Comparison of ENCODE assay signal across 8 cellular contexts in the genomic region with DNA sequence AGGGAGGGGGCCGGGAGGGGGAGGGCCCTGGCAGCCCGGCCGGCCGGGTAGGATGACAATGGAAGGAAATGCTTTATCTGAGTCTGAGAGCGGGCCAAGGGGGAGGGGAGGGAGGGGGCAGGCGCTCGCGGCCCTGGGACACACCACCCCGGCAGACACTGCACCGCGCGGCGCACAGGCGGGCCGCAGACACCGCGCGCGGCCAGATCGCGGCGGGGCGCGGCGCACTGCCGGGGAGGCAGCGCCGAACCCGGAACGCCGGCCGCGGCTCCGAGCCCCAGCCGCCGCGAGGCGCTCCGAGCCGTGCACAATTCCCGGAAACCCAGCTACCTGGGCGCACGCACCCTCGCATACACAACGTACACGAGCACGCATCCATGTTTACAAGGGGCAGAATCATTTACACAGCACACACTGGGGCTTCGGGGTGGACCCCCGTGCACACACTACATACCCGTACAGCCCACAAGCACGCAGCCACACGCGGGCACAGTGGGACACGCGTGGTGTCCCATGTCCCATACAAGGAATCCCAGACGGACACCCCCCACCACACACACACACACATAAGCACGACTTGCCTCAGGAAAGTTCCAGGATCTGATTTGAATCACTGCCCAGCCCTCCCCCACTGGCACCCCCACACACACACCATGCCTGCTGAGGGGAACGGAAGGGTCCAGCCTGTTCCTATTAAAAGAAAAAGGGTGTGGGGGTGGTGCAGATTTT. TPM values are rescaled to one million over a fixed set of nuclear protein-coding genes. Genes with fewer than 3 reads are reported as not detected.
A peak's percentile ranks its signal among the peaks of the same experiment; 100 is the strongest.
DNase-seq lines count a peak whose midpoint lies in the region; ATAC-seq and TF ChIP-seq lines count a peak whose summit lies in the region.

TSS of gene HDAC7 (minus strand) at position 2 of the 729 bp plus-strand sequence. CDS start 118 bp downstream, outside the sequence.

- no peaks in the 10 kb centered on the region for H3K36me3 ChIP-seq in mucosa of descending colon (ENCODE audit: low read depth)

- H3K4me3 ChIP-seq in GM12875 (ENCODE audit: low read depth, low read length) (peak within 1 kb of the TSS; percentile 66), mucosa of descending colon (peak within 1 kb of the TSS; percentile 68)

- ATAC-seq in HG02884 (IDR thresholded peaks at IDR 0.05; ENCODE audit: unreplicated experiment) (peak; percentile 41), mucosa of descending colon (peak; percentile 73)
- ATAC-seq in stimulated activated effector memory CD8-positive, alpha-beta T cell treated with anti-CD3 and anti-CD28 coated beads, Interleukin-12 subunit alpha, Interleukin-12 subunit beta, amount 100 ng/mL, for 72 hours: peak; percentile 64

- H3K9me3 ChIP-seq in mucosa of descending colon: no peaks in the 10 kb centered on the region

- peaks cover 86% of the 10 kb centered on the region for H3K4me1 Mint-ChIP-seq in stimulated activated effector memory CD8-positive, alpha-beta T cell treated with anti-CD3 and anti-CD28 coated beads, Interleukin-12 subunit alpha, Interleukin-12 subunit beta, amount 100 ng/mL, for 72 hours

- H3K27ac ChIP-seq in epithelial cell of prostate: peak within 1 kb of the TSS; percentile 91

- H3K27ac Mint-ChIP-seq in stimulated activated effector memory CD8-positive, alpha-beta T cell treated with anti-CD3 and anti-CD28 coated beads, Interleukin-12 subunit alpha, Interleukin-12 subunit beta, amount 100 ng/mL, for 72 hours: peak within 1 kb of the TSS; percentile 99

- TF ChIP-seq CTCF in GM12875 (IDR thresholded peaks at IDR 0.05; ENCODE audit: borderline replicate concordance, insufficient read depth, low read depth, low read length): no peak
- TF ChIP-seq CTCF in mucosa of descending colon (IDR thresholded peaks at IDR 0.05): no peak

- intact Hi-C loops in mucosa of descending colon (cut with DNase I, micrococcal nuclease): no loop called here

- DNase-seq in NOMO-1 (lab: John Stamatoyannopoulos, UW; ENCODE audit: unreplicated experiment in 2 of 2): peak; percentile 36 to 70
- DNase-seq in activated T-cell treated with anti-CD3 and anti-CD28 coated beads, Interleukin-2, amount 50 U/mL, for 1 hour: peak; percentile 75
- DNase-seq in epithelial cell of prostate (ENCODE audit: low read depth, low spot score): no peak
- peak; percentile 85 to 92 (median 86) for DNase-seq in mucosa of descending colon
- peak; percentile 21 to 73 for DNase-seq in stimulated activated effector memory CD8-positive, alpha-beta T cell treated with anti-CD3 and anti-CD28 coated beads, Interleukin-12 subunit alpha, Interleukin-12 subunit beta, amount 100 ng/mL, for 72 hours (ENCODE audit: low spot score in 2 of 2)
- no peak for DNase-seq in SKM-1 treated with dmso at 0.1 percent for 144 hours (lab: John Stamatoyannopoulos, UW; ENCODE audit: unreplicated experiment)

- H3K36me3 Mint-ChIP-seq in stimulated activated effector memory CD8-positive, alpha-beta T cell treated with anti-CD3 and anti-CD28 coated beads, Interleukin-12 subunit alpha, Interleukin-12 subunit beta, amount 100 ng/mL, for 72 hours: peaks cover 51% of the 10 kb centered on the region

- H3K9me3 Mint-ChIP-seq in stimulated activated effector memory CD8-positive, alpha-beta T cell treated with anti-CD3 and anti-CD28 coated beads, Interleukin-12 subunit alpha, Interleukin-12 subunit beta, amount 100 ng/mL, for 72 hours: no peaks in the 10 kb centered on the region

- H3K4me3 Mint-ChIP-seq in stimulated activated effector memory CD8-positive, alpha-beta T cell treated with anti-CD3 and anti-CD28 coated beads, Interleukin-12 subunit alpha, Interleukin-12 subunit beta, amount 100 ng/mL, for 72 hours: peak within 1 kb of the TSS; percentile 98

- H3K4me1 ChIP-seq in mucosa of descending colon (ENCODE audit: low read depth): peaks cover 25% of the 10 kb centered on the region

RNA-seq across cellular contexts. Expression of gene HDAC7, which starts in this region (rescaled TPM):
- total RNA-seq in mucosa of descending colon: 10 to 100 TPM; 19.5 to 67.4 (median 33.2) TPM

Comparison
In these comparisons a context has a peak if more than half of its experiments do, and no peak if none do; other contexts are left out.
1. DNase-seq: peak in NOMO-1 (2 of 2), activated T-cell treated with anti-CD3 and anti-CD28 coated beads, Interleukin-2, amount 50 U/mL, for 1 hour (single experiment), mucosa of descending colon (3 of 3) and stimulated activated effector memory CD8-positive, alpha-beta T cell treated with anti-CD3 and anti-CD28 coated beads, Interleukin-12 subunit alpha, Interleukin-12 subunit beta, amount 100 ng/mL, for 72 hours (2 of 2); none in epithelial cell of prostate (single experiment) and SKM-1 treated with dmso at 0.1 percent for 144 hours (single experiment).
2. Peak in every context shown above with its lines, with median percentiles within 50 percentile points of each other: ATAC-seq.